8 cellular contexts compared by ENCODE assay signal in genomic region chr6:21587925-21588811, GRCh38. TPM values are rescaled to one million over a fixed set of nuclear protein-coding genes. Genes with fewer than 3 reads are reported as not detected.
A peak's percentile ranks its signal among the peaks of the same experiment; 100 is the strongest.
DNase-seq lines count a peak whose midpoint lies in the region; TF ChIP-seq lines count a peak whose summit lies in the region.

No MANE protein-coding gene starts in this region.

- H3K27me3 ChIP-seq in MG63 (no peaks in the 10 kb centered on the region), mammary epithelial cell (ENCODE audit: insufficient read depth, low read length) (no peaks in the 10 kb centered on the region)

- CTCF ChIA-PET in mammary epithelial cell (lab: Charles Lee; ENCODE audit: low non-redundant PET): interaction anchor here (0.6 to 0.7 kb wide), 4 partner anchors 9 to 883 kb away, joined by 4 to 18 read pairs (median 7); no protein-coding TSS in a partner anchor

- peak overlapping the region; percentile 62 for H3K4me3 ChIP-seq in MG63
- H3K4me3 ChIP-seq in mammary epithelial cell (replicated peaks in 1 of 3; ENCODE audit: insufficient read depth in 1 of 3, low read depth in 2 of 3, low read length in 3 of 3): peak overlapping the region; percentile 54 to 69 (median 62)
- H3K4me3 ChIP-seq in skin epidermis: peak overlapping the region; percentile 50 to 68 (median 54)

- in situ Hi-C loops in mammary epithelial cell (cut with MboI; ENCODE audit: low sequenced_read_pairs in 2 of 2): loop anchor here (10.0 to 25.0 kb wide), 3 partner anchors 713 to 1023 kb away; no protein-coding TSS in a partner anchor

- H3K4me1 ChIP-seq in mammary epithelial cell (ENCODE audit: insufficient read depth, low read length): peaks cover 25% of the 10 kb centered on the region

- no peaks in the 10 kb centered on the region for H3K9me3 ChIP-seq in MG63
- H3K9me3 ChIP-seq in mammary epithelial cell (replicated peaks; ENCODE audit: insufficient read depth, low read length): no peaks in the 10 kb centered on the region

- H3K36me3 ChIP-seq in MG63 (no peaks in the 10 kb centered on the region), mammary epithelial cell (ENCODE audit: insufficient read depth, low read length) (no peaks in the 10 kb centered on the region)

- no peaks in the 10 kb centered on the region for H4K20me1 ChIP-seq in mammary epithelial cell (ENCODE audit: insufficient read depth, low read length)

- TF ChIP-seq CTCF in mammary epithelial cell (conservative IDR thresholded peaks at IDR 0.05 in 1 of 2, IDR thresholded peaks at IDR 0.05 in 1 of 2; ENCODE audit: extremely low read depth in 1 of 2, insufficient read depth in 1 of 2, low read depth in 1 of 2, low read length in 2 of 2): no peak

- 2% methylated on average over 44 of the region's 64 CpGs for WGBS in mammary epithelial cell (ENCODE audit: low coverage, missing lambda C conversion rate)

- no TSS peak for BruUV-seq in mammary epithelial cell (replicated peaks; lab: Mats Ljungman, UMichigan)

- H2AFZ ChIP-seq in mammary epithelial cell (ENCODE audit: low read depth, low read length): peak overlapping the region; percentile 96

- peak overlapping the region; percentile 97 for H3K4me2 ChIP-seq in mammary epithelial cell (ENCODE audit: insufficient read depth, low read depth, low read length)

- intact Hi-C loops in mammary epithelial cell (cut with micrococcal nuclease): loop anchor here (5.0 kb wide), 2 partner anchors 186 to 1296 kb away; no protein-coding TSS in a partner anchor

- DNase-seq in NCI-H187 (lab: John Stamatoyannopoulos, UW) (peak; percentile 72 to 86), NCI-H187 treated with DMSO at 0.1 percent for 48 hours (lab: John Stamatoyannopoulos, UW) (no peak), HCEC 1CT (peak; percentile 42), MG63 (peak; percentile 39), SKM-1 (lab: John Stamatoyannopoulos, UW; ENCODE audit: unreplicated experiment) (peak; percentile 45), mammary epithelial cell (peak; percentile 67), inferior parietal cortex (ENCODE audit: extremely low spot score) (peak; percentile 57)

- no peaks in the 10 kb centered on the region for H3K79me2 ChIP-seq in mammary epithelial cell (ENCODE audit: insufficient read depth, low read length)

- peak overlapping the region; percentile 78 for H3K27ac ChIP-seq in mammary epithelial cell (ENCODE audit: insufficient read depth, low read depth, low read length)
- peak overlapping the region; percentile 4 to 95 (median 88) for H3K27ac ChIP-seq in skin epidermis

- dilution Hi-C loops in mammary epithelial cell (cut with HindIII; ENCODE audit: low sequenced_read_pairs): no loop called here

- H3K9ac ChIP-seq in mammary epithelial cell (ENCODE audit: insufficient read depth, low read length): peak overlapping the region; percentile 82

RNA-seq across cellular contexts. Expression of gene SOX4, which starts 5.4 kb away (rescaled TPM):
- 7.9 and 8.3 TPM in 2 replicates for total RNA-seq in MG63 (2014; rRNA removed; shearing (Covaris generic); ENCODE audit: low replicate concordance)
- 10 to 100 TPM; 22.3 to 64.8 TPM for total RNA-seq in mammary epithelial cell
- polyA plus RNA-seq in mammary epithelial cell: 6.2 TPM
- 9.2 TPM for polyA minus RNA-seq in mammary epithelial cell
